ENCODE assay signal across 21 cellular contexts in the genomic region with DNA sequence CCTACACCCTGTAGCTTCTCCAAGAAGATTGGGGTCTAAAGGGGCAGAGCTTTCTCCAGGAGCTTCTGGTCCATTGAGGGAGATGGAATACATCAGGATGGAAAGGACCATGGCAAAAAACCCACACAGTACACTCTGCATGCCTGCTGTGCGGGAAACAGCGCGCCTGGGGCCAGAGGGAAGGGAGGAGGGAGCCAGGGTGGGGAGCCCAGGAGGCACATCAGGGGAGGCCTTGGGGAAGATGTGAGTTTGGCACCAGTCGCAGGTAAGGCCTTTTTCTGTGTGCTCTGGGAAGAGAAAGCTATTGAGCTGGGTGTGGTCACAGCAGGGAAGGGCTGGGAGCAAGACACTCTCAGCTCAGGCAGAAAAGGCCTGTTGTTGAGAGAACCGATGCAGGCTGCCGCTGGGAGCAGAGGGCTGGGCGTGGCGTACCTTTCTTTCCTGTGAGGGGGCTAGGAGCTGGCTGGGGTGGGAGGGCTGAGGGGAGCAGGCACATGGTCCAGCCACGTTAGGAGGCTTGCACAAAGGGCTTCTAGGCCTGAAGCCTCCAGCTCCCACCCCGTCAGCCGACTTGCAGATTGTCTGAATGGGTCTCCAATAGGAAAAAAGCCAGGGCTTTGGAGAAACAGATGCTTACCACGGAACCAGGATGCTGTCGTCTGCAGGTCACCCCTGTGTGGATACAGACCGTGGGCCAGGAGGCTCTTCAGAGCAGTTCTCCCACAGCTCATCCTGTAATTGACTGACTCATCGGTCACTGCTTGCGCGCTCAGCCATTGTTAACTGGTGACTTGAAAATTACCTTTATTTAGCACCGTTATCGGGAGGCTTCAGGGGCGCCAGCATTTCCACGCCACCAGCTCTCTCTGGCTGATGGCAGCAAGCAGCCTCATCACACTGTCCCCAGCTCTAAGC.
DNase-seq lines count a peak whose midpoint lies in the region; ATAC-seq and TF ChIP-seq lines count a peak whose summit lies in the region.
"Had no signal": no experiment of that assay in that cellular context is flagged by ENCODE, and none has a peak within 500 bp of the region (broad histone marks: within the 10 kb centered on the region; RNA-seq: fewer than 3 reads in every experiment).

No MANE protein-coding gene starts in this region.

- H3K4me1 Mint-ChIP-seq in endodermal cell, result peaks cover 27% of the 10 kb centered on the region
- H3K4me1 Mint-ChIP-seq: activated naive CD4-positive, alpha-beta T cell treated with anti-CD3 and anti-CD28 coated beads, Interleukin-2, amount 50 U/mL, for 24 hours; naive thymus-derived CD8-positive, alpha-beta T cell had no signal

- TF ChIP-seq EP300 in suprapubic skin (IDR thresholded peaks at IDR 0.05), result no peak

- H3K27me3 ChIP-seq in endodermal cell (ENCODE audit: control insufficient read depth, insufficient read depth, low read length, poor library complexity, severe bottlenecking), result no peaks in the 10 kb centered on the region
- H3K27me3 ChIP-seq in suprapubic skin, result peaks cover 2% of the 10 kb centered on the region
- H3K27me3 ChIP-seq: colonic mucosa, gastrocnemius medialis, Peyer's patch had no signal

- DNase-seq in NCI-H1092 (lab: John Stamatoyannopoulos, UW), result peak; percentile 27
- DNase-seq in NCI-H1092 treated with DMSO at 0.1 percent for 48 hours (lab: John Stamatoyannopoulos, UW), result no peak
- DNase-seq in NCI-H345 (lab: John Stamatoyannopoulos, UW), result peak; percentile 94
- peak; percentile 81 for DNase-seq in endodermal cell
- DNase-seq in suprapubic skin (ENCODE audit: low spot score in 2 of 2), result no peak
- DNase-seq in NCI-H1048 (lab: John Stamatoyannopoulos, UW), result no peak
- DNase-seq: activated CD4-positive, alpha-beta T cell treated with anti-CD3 and anti-CD28 coated beads, Interleukin-2, amount 50 U/mL, for 48 hours; activated T-cell treated with anti-CD3 and anti-CD28 coated beads, Interleukin-2, amount 50 U/mL, for 1 hour; colonic mucosa; gastrocnemius medialis; lower lobe of right lung; NCI-H524; Peyer's patch; psoas muscle; small intestine had no signal

- no peak for TF ChIP-seq POLR2A in suprapubic skin (IDR thresholded peaks at IDR 0.05)
- no peak for TF ChIP-seq POLR2A in GM18505 (IDR thresholded peaks at IDR 0.05; ENCODE audit: borderline replicate concordance, extremely low read depth, insufficient read depth, insufficient read length)

- peaks cover 4% of the 10 kb centered on the region for H3K27me3 Mint-ChIP-seq in endodermal cell (ENCODE audit: insufficient read depth)
- H3K27me3 Mint-ChIP-seq: activated naive CD4-positive, alpha-beta T cell treated with anti-CD3 and anti-CD28 coated beads, Interleukin-2, amount 50 U/mL, for 24 hours had no signal

- H3K36me3 ChIP-seq in endodermal cell (ENCODE audit: control insufficient read depth, insufficient read depth, low read length) (no peaks in the 10 kb centered on the region), suprapubic skin (no peaks in the 10 kb centered on the region)
- H3K36me3 ChIP-seq: colonic mucosa, gastrocnemius medialis, lower lobe of right lung, Peyer's patch, thoracic aorta had no signal

- no peak overlapping the region for H3K9ac ChIP-seq in endodermal cell (ENCODE audit: extremely low read depth, low read length, poor library complexity, severe bottlenecking)

- H3K9me3 ChIP-seq in endodermal cell (ENCODE audit: control insufficient read depth, low read length) (no peaks in the 10 kb centered on the region), suprapubic skin (no peaks in the 10 kb centered on the region)
- H3K9me3 ChIP-seq: colonic mucosa, gastrocnemius medialis, lower lobe of right lung, Peyer's patch, psoas muscle, thoracic aorta had no signal

- WGBS in endodermal cell (ENCODE audit: insufficient coverage in 1 of 2, insufficient read length in 1 of 2), 2 experiments, result 78 to 82% methylated on average over 16 to 21 of the region's 21 CpGs
- 67% methylated on average over 19 of the region's 21 CpGs for WGBS in suprapubic skin

- H3K27ac ChIP-seq in endodermal cell (ENCODE audit: low read depth, low read length) (no peak overlapping the region), suprapubic skin (peak overlapping the region; percentile 77)
- H3K27ac ChIP-seq: 22Rv1, colonic mucosa, gastrocnemius medialis, lower lobe of right lung, Peyer's patch, psoas muscle, thoracic aorta had no signal

- H3K4me3 ChIP-seq in endodermal cell (ENCODE audit: low read length) (no peak overlapping the region), suprapubic skin (no peak overlapping the region)
- H3K4me3 ChIP-seq: colonic mucosa, gastrocnemius medialis, lower lobe of right lung, Peyer's patch, psoas muscle, thoracic aorta had no signal

- H3K36me3 Mint-ChIP-seq in endodermal cell (ENCODE audit: low read depth), result no peaks in the 10 kb centered on the region
- H3K36me3 Mint-ChIP-seq: activated naive CD4-positive, alpha-beta T cell treated with anti-CD3 and anti-CD28 coated beads, Interleukin-2, amount 50 U/mL, for 24 hours; naive thymus-derived CD8-positive, alpha-beta T cell had no signal

- H3K4me1 ChIP-seq in endodermal cell (ENCODE audit: control insufficient read depth, insufficient read depth, low read length) (peaks cover 5% of the 10 kb centered on the region), suprapubic skin (no peaks in the 10 kb centered on the region)
- H3K4me1 ChIP-seq: colonic mucosa, gastrocnemius medialis, Peyer's patch, psoas muscle had no signal

- TF ChIP-seq CTCF in endodermal cell (conservative IDR thresholded peaks at IDR 0.05) (no peak), suprapubic skin (IDR thresholded peaks at IDR 0.05) (no peak)

- H3K4me3 Mint-ChIP-seq in endodermal cell, result no peak overlapping the region
- H3K4me3 Mint-ChIP-seq: activated naive CD4-positive, alpha-beta T cell treated with anti-CD3 and anti-CD28 coated beads, Interleukin-2, amount 50 U/mL, for 24 hours; naive thymus-derived CD8-positive, alpha-beta T cell had no signal

- ATAC-seq in GM18505 (IDR thresholded peaks at IDR 0.05; ENCODE audit: unreplicated experiment) (no peak), HG02938 (IDR thresholded peaks at IDR 0.05; ENCODE audit: unreplicated experiment) (no peak)
- ATAC-seq: gastrocnemius medialis; lower lobe of right lung; naive thymus-derived CD8-positive, alpha-beta T cell; psoas muscle had no signal

- no peaks in the 10 kb centered on the region for H3K9me3 Mint-ChIP-seq in endodermal cell
- H3K9me3 Mint-ChIP-seq: activated naive CD4-positive, alpha-beta T cell treated with anti-CD3 and anti-CD28 coated beads, Interleukin-2, amount 50 U/mL, for 24 hours had no signal

- H3K27ac Mint-ChIP-seq in endodermal cell, result no peak overlapping the region
- H3K27ac Mint-ChIP-seq: activated naive CD4-positive, alpha-beta T cell treated with anti-CD3 and anti-CD28 coated beads, Interleukin-2, amount 50 U/mL, for 24 hours; naive thymus-derived CD8-positive, alpha-beta T cell had no signal

Comparison
In these comparisons a context has a peak if more than half of its experiments do, and no peak if none do; other contexts are left out.
1. DNase-seq: peak in NCI-H1092 (single experiment), NCI-H345 (single experiment) and endodermal cell (single experiment); none in NCI-H1092 treated with DMSO at 0.1 percent for 48 hours (single experiment), suprapubic skin (0 of 2) and NCI-H1048 (single experiment).